Comparison of ENCODE assay signal across 8 cellular contexts in the genomic region with DNA sequence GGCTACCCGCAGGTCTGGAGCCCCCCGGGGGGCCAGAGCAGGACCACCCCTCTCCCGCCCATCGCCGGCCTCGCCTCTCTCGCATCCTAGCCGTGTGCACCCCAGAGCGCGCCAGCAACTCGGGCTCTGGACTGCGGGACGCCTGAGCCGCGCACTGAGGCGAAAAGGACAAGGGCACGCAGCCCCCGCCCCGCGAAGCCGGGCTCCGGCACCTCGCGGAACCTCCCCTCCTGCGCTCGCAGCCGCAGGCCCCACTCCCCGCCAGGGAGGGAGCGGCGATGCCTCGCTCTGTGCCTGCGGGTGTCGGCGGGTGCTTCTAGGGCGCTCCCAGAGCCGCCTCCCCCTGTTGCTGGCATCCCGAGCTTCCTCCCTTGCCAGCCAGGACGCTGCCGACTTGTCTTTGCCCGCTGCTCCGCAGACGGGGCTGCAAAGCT. TPM values are rescaled to one million over a fixed set of nuclear protein-coding genes. Genes with fewer than 3 reads are reported as not detected.
A peak's percentile ranks its signal among the peaks of the same experiment; 100 is the strongest.
DNase-seq lines count a peak whose midpoint lies in the region; ATAC-seq and TF ChIP-seq lines count a peak whose summit lies in the region.

A gene (plus strand): TSS at position 104 of the 434 bp plus-strand sequence. CDS start 907 bp downstream, outside the sequence.

- peak; percentile 27 for ATAC-seq in activated CD4-positive, alpha-beta T cell treated with anti-CD3 and anti-CD28 coated beads for 36 hours
- ATAC-seq in left cardiac atrium (peak; percentile 62), psoas muscle (peak; percentile 28 to 54 (median 38))

- DNase-seq in activated CD4-positive, alpha-beta T cell treated with anti-CD3 and anti-CD28 coated beads for 36 hours, result no peak
- no peak for DNase-seq in activated CD4-positive, alpha-beta T cell treated with anti-CD3 and anti-CD28 coated beads, Interleukin-2, amount 50 U/mL, for 4 hours
- peak; percentile 68 for DNase-seq in GM23248
- peak; percentile 36 for DNase-seq in left cardiac atrium
- DNase-seq in psoas muscle, result peak; percentile 21 to 55
- no peak for DNase-seq in NCI-H1694 (lab: John Stamatoyannopoulos, UW)

- H3K4me3 ChIP-seq in GM23248, result peak within 1 kb of the TSS; percentile 78
- H3K4me3 ChIP-seq in KMS-11 (IDR thresholded peaks at IDR 0.05; ENCODE audit: insufficient read depth, low read depth, low read length), result peak within 1 kb of the TSS; percentile 71
- peak within 1 kb of the TSS; percentile 70 for H3K4me3 ChIP-seq in psoas muscle

- WGBS in GM23248 (ENCODE audit: low coverage in 1 of 2, low lambda C conversion rate in 2 of 2, missing lambda C conversion rate in 2 of 2), 2 experiments, result 1 to 2% methylated on average over 28 to 37 of the region's 42 CpGs
- 0 to 1% (median 1%) methylated on average over 28 to 42 of the region's 42 CpGs for WGBS in psoas muscle, 3 donors

- H3K4me1 ChIP-seq in GM23248 (ENCODE audit: insufficient read depth) (peaks cover 32% of the 10 kb centered on the region), KMS-11 (ENCODE audit: low read depth, poor library complexity, severe bottlenecking) (peaks cover 51% of the 10 kb centered on the region), psoas muscle (peaks cover 7% of the 10 kb centered on the region)

- POLR2A ChIA-PET in activated CD4-positive, alpha-beta T cell treated with anti-CD3 and anti-CD28 coated beads for 36 hours (lab: Charles Lee), result interaction anchor here (0.9 kb wide), 1 partner anchor 622 kb away, joined by 3 read pairs; a partner anchor contains a TSS

- peak within 1 kb of the TSS; percentile 83 for H3K27ac ChIP-seq in GM23248
- H3K27ac ChIP-seq in KMS-11, result peak within 1 kb of the TSS; percentile 96
- H3K27ac ChIP-seq in psoas muscle, result peak within 1 kb of the TSS; percentile 18

- peak within 1 kb of the TSS; percentile 80 for H3K9ac ChIP-seq in GM23248
- peak within 1 kb of the TSS; percentile 92 for H3K9ac ChIP-seq in KMS-11

- H3K4me3 Mint-ChIP-seq in activated CD4-positive, alpha-beta T cell treated with anti-CD3 and anti-CD28 coated beads for 36 hours, result peak within 1 kb of the TSS; percentile 73
- peak within 1 kb of the TSS; percentile 81 for H3K4me3 Mint-ChIP-seq in activated naive CD4-positive, alpha-beta T cell treated with anti-CD3 and anti-CD28 coated beads, Interleukin-2, amount 50 U/mL, for 24 hours

- no peaks in the 10 kb centered on the region for H3K79me2 ChIP-seq in GM23248 (ENCODE audit: insufficient read depth)
- H3K79me2 ChIP-seq in KMS-11 (ENCODE audit: insufficient read depth, low read depth), result peaks cover 53% of the 10 kb centered on the region

- in situ Hi-C loops in GM23248 (cut with MboI), result no loop called here

- H2AFZ ChIP-seq in GM23248, result peak within 1 kb of the TSS; percentile 98
- peak within 1 kb of the TSS; percentile 53; the same call in 1 of the 2 replicates for H2AFZ ChIP-seq in KMS-11 (ENCODE audit: low read depth)

- H3F3A ChIP-seq in GM23248 (ENCODE audit: insufficient read depth), result peaks cover 15% of the 10 kb centered on the region

- H3K27me3 ChIP-seq in GM23248 (replicated peaks; ENCODE audit: insufficient read depth) (no peaks in the 10 kb centered on the region), KMS-11 (ENCODE audit: insufficient read depth, low read depth) (no peaks in the 10 kb centered on the region), psoas muscle (ENCODE audit: insufficient read depth in 3 of 3, low read length in 2 of 3) (peaks cover 0 to 35% (median 0%) of the 10 kb centered on the region in 3 donors)

- H3K4me1 Mint-ChIP-seq in activated CD4-positive, alpha-beta T cell treated with anti-CD3 and anti-CD28 coated beads for 36 hours, result peaks cover 20% of the 10 kb centered on the region
- peaks cover 19% of the 10 kb centered on the region for H3K4me1 Mint-ChIP-seq in activated naive CD4-positive, alpha-beta T cell treated with anti-CD3 and anti-CD28 coated beads, Interleukin-2, amount 50 U/mL, for 24 hours

- H3K9me3 ChIP-seq in GM23248 (ENCODE audit: low read depth), result no peaks in the 10 kb centered on the region
- no peaks in the 10 kb centered on the region for H3K9me3 ChIP-seq in psoas muscle

- H3K36me3 Mint-ChIP-seq in activated CD4-positive, alpha-beta T cell treated with anti-CD3 and anti-CD28 coated beads for 36 hours (ENCODE audit: low read depth), result no peaks in the 10 kb centered on the region
- no peaks in the 10 kb centered on the region for H3K36me3 Mint-ChIP-seq in activated naive CD4-positive, alpha-beta T cell treated with anti-CD3 and anti-CD28 coated beads, Interleukin-2, amount 50 U/mL, for 24 hours

- H3K27me3 Mint-ChIP-seq in activated CD4-positive, alpha-beta T cell treated with anti-CD3 and anti-CD28 coated beads for 36 hours, result peaks cover 53% of the 10 kb centered on the region
- peaks cover 42% of the 10 kb centered on the region for H3K27me3 Mint-ChIP-seq in activated naive CD4-positive, alpha-beta T cell treated with anti-CD3 and anti-CD28 coated beads, Interleukin-2, amount 50 U/mL, for 24 hours

- H3K4me2 ChIP-seq in GM23248 (ENCODE audit: unreplicated experiment) (peak within 1 kb of the TSS; percentile 95), KMS-11 (peak within 1 kb of the TSS; percentile 81)

- H4K20me1 ChIP-seq in GM23248 (ENCODE audit: insufficient read depth) (no peaks in the 10 kb centered on the region), KMS-11 (ENCODE audit: insufficient read depth) (no peaks in the 10 kb centered on the region)

- CTCF ChIA-PET in activated CD4-positive, alpha-beta T cell treated with anti-CD3 and anti-CD28 coated beads for 36 hours (lab: Charles Lee), result interaction anchor here (0.6 to 0.7 kb wide), 3 partner anchors 11 to 621 kb away, joined by 3 read pairs; no protein-coding TSS in a partner anchor

- peak within 1 kb of the TSS; percentile 40 for H3K27ac Mint-ChIP-seq in activated CD4-positive, alpha-beta T cell treated with anti-CD3 and anti-CD28 coated beads for 36 hours
- H3K27ac Mint-ChIP-seq in activated naive CD4-positive, alpha-beta T cell treated with anti-CD3 and anti-CD28 coated beads, Interleukin-2, amount 50 U/mL, for 24 hours, result no peak within 1 kb of the TSS

- intact Hi-C loops in activated CD4-positive, alpha-beta T cell treated with anti-CD3 and anti-CD28 coated beads for 36 hours (cut with DNase I, micrococcal nuclease), result loop anchor here (5.0 kb wide), 3 partner anchors 174 to 1211 kb away; a partner anchor contains a TSS
- intact Hi-C loops in left cardiac atrium (cut with DNase I) (no loop called here), psoas muscle (cut with DNase I) (no loop called here)

- TF ChIP-seq CTCF in KMS-11 (conservative IDR thresholded peaks at IDR 0.05; ENCODE audit: low read depth, low read length) (no peak), psoas muscle (IDR thresholded peaks at IDR 0.05) (no peak)

- H3K36me3 ChIP-seq in GM23248 (ENCODE audit: low read depth), result no peaks in the 10 kb centered on the region
- H3K36me3 ChIP-seq in KMS-11 (ENCODE audit: insufficient read depth), result no peaks in the 10 kb centered on the region
- no peaks in the 10 kb centered on the region for H3K36me3 ChIP-seq in psoas muscle (ENCODE audit: insufficient read depth in 1 of 2, low read depth in 1 of 2)

- no peaks in the 10 kb centered on the region for H3K9me2 ChIP-seq in GM23248 (ENCODE audit: insufficient read depth)

- H3K9me3 Mint-ChIP-seq in activated CD4-positive, alpha-beta T cell treated with anti-CD3 and anti-CD28 coated beads for 36 hours (ENCODE audit: low read depth), result no peaks in the 10 kb centered on the region
- no peaks in the 10 kb centered on the region for H3K9me3 Mint-ChIP-seq in activated naive CD4-positive, alpha-beta T cell treated with anti-CD3 and anti-CD28 coated beads, Interleukin-2, amount 50 U/mL, for 24 hours

RNA-seq across cellular contexts. Expression of the gene that starts here (rescaled TPM):
- total RNA-seq in activated CD4-positive, alpha-beta T cell treated with anti-CD3 and anti-CD28 coated beads for 36 hours, result under 1 TPM in 1 of 2 experiments, not detected in 1; 0.07 TPM
- 9.9 and 11.9 TPM in 2 replicates for total RNA-seq in GM23248 (2014; rRNA removed; shearing (Covaris generic))
- polyA plus RNA-seq in GM23248 (2016; fragmentation: Nextera tagmentation; extraction: Ambion mirVana) (3.3 and 3.4 TPM in 2 replicates), psoas muscle (under 1 TPM; 0.04 to 0.14 (median 0.04) TPM)
- total RNA-seq in left cardiac atrium (1 to 10 TPM; 4.8 to 5.2 TPM), psoas muscle (under 1 TPM; 0.08 to 0.60 (median 0.16) TPM)

Comparison
In these comparisons a context has a peak if more than half of its experiments do, and no peak if none do; other contexts are left out.
1. Peak in ATAC-seq in activated CD4-positive, alpha-beta T cell treated with anti-CD3 and anti-CD28 coated beads for 36 hours; RNA of the gene not detected or under 1 TPM.
2. Peak in DNase-seq, ATAC-seq, H3K4me3 ChIP-seq and H3K27ac ChIP-seq in psoas muscle; RNA of the gene not detected or under 1 TPM.
3. DNase-seq: peak in GM23248 (single experiment) and left cardiac atrium (single experiment); none in activated CD4-positive, alpha-beta T cell treated with anti-CD3 and anti-CD28 coated beads for 36 hours (single experiment), activated CD4-positive, alpha-beta T cell treated with anti-CD3 and anti-CD28 coated beads, Interleukin-2, amount 50 U/mL, for 4 hours (0 of 2) and NCI-H1694 (single experiment).
4. H3K27ac ChIP-seq: peak in every context shown above with its lines; median percentile 96 in KMS-11; 83 in GM23248; 18 in psoas muscle.
5. intact Hi-C loops: an anchor here in activated CD4-positive, alpha-beta T cell treated with anti-CD3 and anti-CD28 coated beads for 36 hours (5.0 kb wide); none called in left cardiac atrium and psoas muscle.
6. Peak in every context shown above with its lines, with median percentiles within 50 percentile points of each other: ATAC-seq and H3K4me3 ChIP-seq.